18 cellular contexts compared by ENCODE assay signal in genomic region chr12:96371787-96372699, GRCh38. TPM values are rescaled to one million over a fixed set of nuclear protein-coding genes. Genes with fewer than 3 reads are reported as not detected.
DNase-seq lines count a peak whose midpoint lies in the region; ATAC-seq, FAIRE-seq and TF ChIP-seq lines count a peak whose summit lies in the region.
"Had no signal": no experiment of that assay in that cellular context is flagged by ENCODE, and none has a peak within 500 bp of the region (broad histone marks: within the 10 kb centered on the region; RNA-seq: fewer than 3 reads in every experiment).

No MANE protein-coding gene starts in this region.

- H3K9me3 ChIP-seq in endothelial cell of umbilical vein (replicated peaks; ENCODE audit: control insufficient read depth, insufficient read depth, low read length) (no peaks in the 10 kb centered on the region), osteoblast (ENCODE audit: low read depth, low read length) (no peaks in the 10 kb centered on the region)
- H3K9me3 ChIP-seq: ascending aorta had no signal

- peak overlapping the region; percentile 47 for H3K27ac ChIP-seq in endothelial cell of umbilical vein (ENCODE audit: insufficient read depth, low read depth, low read length)
- peak overlapping the region; percentile 50 for H3K27ac ChIP-seq in osteoblast (ENCODE audit: low read depth, low read length)
- H3K27ac ChIP-seq: 22Rv1, ascending aorta had no signal

- no peak for TF ChIP-seq POLR2A in endothelial cell of umbilical vein (IDR thresholded peaks at IDR 0.05; ENCODE audit: low read depth, low read length)

- no peaks in the 10 kb centered on the region for H3K27me3 ChIP-seq in endothelial cell of umbilical vein (ENCODE audit: control insufficient read depth in 2 of 2, insufficient read depth in 2 of 2, low read length in 2 of 2)
- no peaks in the 10 kb centered on the region for H3K27me3 ChIP-seq in osteoblast (ENCODE audit: insufficient read depth, low read length)
- H3K27me3 ChIP-seq: ascending aorta had no signal

- no peaks in the 10 kb centered on the region for H3K9me1 ChIP-seq in endothelial cell of umbilical vein (replicated peaks; ENCODE audit: control insufficient read depth, extremely low read depth, insufficient read depth, low read length)

- dilution Hi-C loops in endothelial cell of umbilical vein (cut with MboI; ENCODE audit: extremely low pct_ligation_motif_present, low sequenced_read_pairs) = no loop called here

- no peak overlapping the region for H2AFZ ChIP-seq in endothelial cell of umbilical vein (ENCODE audit: low read depth, low read length)
- H2AFZ ChIP-seq in osteoblast (ENCODE audit: low read length) = no peak overlapping the region

- H3K4me3 ChIP-seq in endothelial cell of umbilical vein (replicated peaks in 1 of 3; ENCODE audit: insufficient read depth in 1 of 3, low read depth in 1 of 3, low read length in 3 of 3) (no peak overlapping the region), osteoblast (ENCODE audit: insufficient read depth, low read length) (no peak overlapping the region)
- H3K4me3 ChIP-seq: ascending aorta had no signal

- peaks cover 96% of the 10 kb centered on the region for H3K4me1 ChIP-seq in endothelial cell of umbilical vein (ENCODE audit: control insufficient read depth, extremely low read depth, insufficient read depth, low read length)
- H3K4me1 ChIP-seq in osteoblast (ENCODE audit: insufficient read depth, low read length) = peaks cover 29% of the 10 kb centered on the region

- H3K4me2 ChIP-seq in endothelial cell of umbilical vein (ENCODE audit: insufficient read depth, low read length) (peak overlapping the region; percentile 57), osteoblast (ENCODE audit: insufficient read depth, low read length) (peak overlapping the region; percentile 19)

- H3K9ac ChIP-seq in endothelial cell of umbilical vein (replicated peaks; ENCODE audit: extremely low read depth, insufficient read depth, low read length) = peak overlapping the region; percentile 18

- POLR2A ChIA-PET in endothelial cell of umbilical vein (lab: Charles Lee) = interaction anchor here (0.8 to 1.4 kb wide), 2 partner anchors 22 to 26 kb away, joined by 3 to 7 read pairs; no protein-coding TSS in a partner anchor

- BruUV-seq in endothelial cell of umbilical vein (replicated peaks; lab: Mats Ljungman, UMichigan) = no TSS peak

- no peak for FAIRE-seq in endothelial cell of umbilical vein (lab: Jason Lieb, UNC)

- H4K20me1 ChIP-seq in endothelial cell of umbilical vein (replicated peaks; ENCODE audit: control insufficient read depth, extremely low read depth, insufficient read depth, low read length) = peaks cover 24% of the 10 kb centered on the region
- peaks cover 56% of the 10 kb centered on the region for H4K20me1 ChIP-seq in osteoblast (ENCODE audit: insufficient read depth, low read length)

- DNase-seq in NCI-H446 treated with DMSO at 0.1 percent for 48 hours (lab: John Stamatoyannopoulos, UW) = peak; percentile 23
- DNase-seq in NCI-H446 (lab: John Stamatoyannopoulos, UW) = no peak
- DNase-seq in OCI-M1 (lab: John Stamatoyannopoulos, UW) = peak; percentile 43
- DNase-seq in endothelial cell of umbilical vein (ENCODE audit: low read depth, low spot score) = no peak
- DNase-seq in osteoblast (ENCODE audit: insufficient read length, low spot score, missing footprints) = no peak
- DNase-seq in NCI-H2227 treated with DMSO at 0.1 percent for 48 hours (lab: John Stamatoyannopoulos, UW) = no peak
- no peak for DNase-seq in activated effector memory CD4-positive, alpha-beta T cell treated with anti-CD3 and anti-CD28 coated beads, Interleukin-2, amount 50 U/mL, for 16 hours
- DNase-seq: activated CD4-positive, alpha-beta T cell treated with anti-CD3 and anti-CD28 coated beads for 4 hours; activated T-cell treated with anti-CD3 and anti-CD28 coated beads, Interleukin-2, amount 50 U/mL, for 1 hour; GDM1; head of caudate nucleus; KBM-7; kidney glomerular epithelial cell; NCI-H748 treated with DMSO at 0.1 percent for 48 hours; stimulated activated naive CD4-positive, alpha-beta T cell had no signal

- H3K79me2 ChIP-seq in endothelial cell of umbilical vein (ENCODE audit: control insufficient read depth, insufficient read depth, low read length) (peaks cover 100% of the 10 kb centered on the region), osteoblast (ENCODE audit: insufficient read depth, low read length) (peaks cover 100% of the 10 kb centered on the region)

- CTCF ChIA-PET in endothelial cell of umbilical vein (lab: Charles Lee) = interaction anchor here (0.6 to 1.8 kb wide), 6 partner anchors 9 to 352 kb away, joined by 3 to 6 read pairs (median 4); no protein-coding TSS in a partner anchor

- TF ChIP-seq CTCF in endothelial cell of umbilical vein (IDR thresholded peaks at IDR 0.05; ENCODE audit: extremely low read depth in 1 of 2, insufficient read depth in 1 of 2, low read depth in 1 of 2, low read length in 2 of 2) (no peak), osteoblast (IDR thresholded peaks at IDR 0.05; ENCODE audit: extremely low read depth, low read depth, low read length) (no peak)

- ATAC-seq in GM21528 (IDR thresholded peaks at IDR 0.05; ENCODE audit: low FRiP score, unreplicated experiment) = no peak

- intact Hi-C loops in endothelial cell of umbilical vein (cut with micrococcal nuclease) = no loop called here

- H3K36me3 ChIP-seq in endothelial cell of umbilical vein (ENCODE audit: control insufficient read depth in 2 of 2, extremely low read depth in 1 of 2, insufficient read depth in 2 of 2, low read length in 2 of 2) = no peaks in the 10 kb centered on the region
- no peaks in the 10 kb centered on the region for H3K36me3 ChIP-seq in osteoblast (ENCODE audit: insufficient read depth, low read length)
- H3K36me3 ChIP-seq: ascending aorta had no signal

TF ChIP-seq in endothelial cell of umbilical vein, 7 proteins besides CTCF, POLR2A, EP300 and RAD21:
- TF ChIP-seq MAX (IDR thresholded peaks at IDR 0.05; ENCODE audit: insufficient read depth, insufficient read length) (no peak), EZH2 (IDR thresholded peaks at IDR 0.05; ENCODE audit: borderline replicate concordance, low read depth, low read length, severe bottlenecking) (no peak), GATA2 (IDR thresholded peaks at IDR 0.05; ENCODE audit: insufficient read depth, insufficient read length, low read depth, low read length) (no peak), MYC (IDR thresholded peaks at IDR 0.05; ENCODE audit: low read depth, low read length) (no peak), FOS (IDR thresholded peaks at IDR 0.05; ENCODE audit: borderline replicate concordance, insufficient read depth, low read length) (no peak), POLR2AphosphoS5 (IDR thresholded peaks at IDR 0.05; ENCODE audit: insufficient read depth, low read depth, low read length) (no peak), JUN (IDR thresholded peaks at IDR 0.05; ENCODE audit: borderline replicate concordance, insufficient read depth, insufficient read length, low read depth) (no peak)

RNA-seq across cellular contexts. Expression of gene CDK17, which starts 28.2 kb away (rescaled TPM):
- total RNA-seq in endothelial cell of umbilical vein (176 and 193 TPM in 2 replicates), osteoblast (64.8 and 68.0 TPM in 2 replicates)
- 53.6 and 61.1 TPM in 2 replicates for polyA plus RNA-seq in endothelial cell of umbilical vein
- 62.9 and 67.5 TPM in 2 replicates for polyA plus RNA-seq in endothelial cell of umbilical vein (2011; cell fraction: cytosol; rRNA removed)
- polyA plus RNA-seq in endothelial cell of umbilical vein (2011; cell fraction: nucleus; rRNA removed) = 180 and 190 TPM in 2 replicates
- 76.5 and 115 TPM in 2 replicates for polyA plus RNA-seq in endothelial cell of umbilical vein (2012)
- 302 and 356 TPM in 2 replicates for polyA minus RNA-seq in endothelial cell of umbilical vein
- polyA minus RNA-seq in endothelial cell of umbilical vein (2011; cell fraction: cytosol; rRNA and poly(A)+ RNA removed) = 32.8 TPM
- polyA minus RNA-seq in endothelial cell of umbilical vein (2011; cell fraction: nucleus; rRNA and poly(A)+ RNA removed) = 1,081 and 1,155 TPM in 2 replicates

Comparison
In these comparisons a context has a peak if more than half of its experiments do, and no peak if none do; other contexts are left out.
1. DNase-seq: peak in NCI-H446 treated with DMSO at 0.1 percent for 48 hours (single experiment) and OCI-M1 (single experiment); none in NCI-H446 (0 of 2), endothelial cell of umbilical vein (single experiment), osteoblast (single experiment), NCI-H2227 treated with DMSO at 0.1 percent for 48 hours (single experiment) and activated effector memory CD4-positive, alpha-beta T cell treated with anti-CD3 and anti-CD28 coated beads, Interleukin-2, amount 50 U/mL, for 16 hours (single experiment).